Comparison of ENCODE assay signal across 29 cellular contexts in genomic region chr19:55613930-55614710, GRCh38.
"Had no signal": no experiment of that assay in that cellular context is flagged by ENCODE, and none has a peak within 500 bp of the region (broad histone marks: within the 10 kb centered on the region; RNA-seq: fewer than 3 reads in every experiment).

No MANE protein-coding gene starts in this region.

- ATAC-seq: heart right ventricle; left colon; left lung; lower lobe of right lung; naive thymus-derived CD8-positive, alpha-beta T cell; right lobe of liver; upper lobe of right lung had no signal

- H3K4me2 ChIP-seq: hepatocyte had no signal

- DNase-seq: heart right ventricle; left colon; left lung; lower lobe of right lung; mammary epithelial cell; mesenchymal stem cell; occipital lobe; ovary; right lobe of liver; stimulated activated CD4-positive, alpha-beta T cell treated with anti-CD3 and anti-CD28 coated beads, Interleukin-12 subunit alpha, Interleukin-12 subunit beta, amount 100 ng/mL, for 4 hours; stimulated activated CD4-positive, alpha-beta T cell treated with anti-CD3 and anti-CD28 coated beads, Interleukin-15, amount 100 ng/mL, for 24 hours; stimulated activated CD4-positive, alpha-beta T cell treated with anti-CD3 and anti-CD28 coated beads, Interleukin-2, amount 100 ng/mL, for 24 hours; stimulated activated CD4-positive, alpha-beta T cell treated with anti-CD3 and anti-CD28 coated beads, Interleukin-4, amount 100 ng/mL, for 1 hour; stimulated activated naive CD4-positive, alpha-beta T cell treated with Interleukin-2 at 50 U/mL for 16 hours; tibial artery; trophoblast cell; upper lobe of right lung had no signal

- H3K9me3 Mint-ChIP-seq: naive thymus-derived CD8-positive, alpha-beta T cell; nephron; neural crest cell had no signal

- H3K4me3 Mint-ChIP-seq: naive thymus-derived CD8-positive, alpha-beta T cell; nephron had no signal

- H3K27ac ChIP-seq: hepatocyte, left lung, lower lobe of right lung, ovary, right lobe of liver, skin epidermis, suprapubic skin, thoracic aorta, tibial artery, upper lobe of right lung had no signal

- H3K36me3 ChIP-seq: ovary had no signal

- H3K4me1 ChIP-seq: right lobe of liver had no signal

- H3K27me3 Mint-ChIP-seq: naive thymus-derived CD8-positive, alpha-beta T cell; progenitor cell of endocrine pancreas had no signal

- H3K27ac Mint-ChIP-seq: nephron, progenitor cell of endocrine pancreas had no signal

- H2AFZ ChIP-seq: hepatocyte had no signal

- H3K27me3 ChIP-seq: heart right ventricle, hepatocyte, left lung, neutrophil, ovary, right atrium auricular region, right lobe of liver, suprapubic skin, tibial artery, upper lobe of right lung had no signal

- H3K9me3 ChIP-seq: left lung, lower lobe of right lung, neutrophil, ovary, right atrium auricular region, right lobe of liver, suprapubic skin, thoracic aorta, tibial artery, upper lobe of right lung had no signal

- FAIRE-seq: keratinocyte, urothelium cell line had no signal

- H3K4me3 ChIP-seq: heart right ventricle, hepatocyte, left lung, lower lobe of right lung, ovary, right atrium auricular region, right lobe of liver, skin epidermis, suprapubic skin, thoracic aorta, tibial artery, upper lobe of right lung had no signal

- H3K4me1 Mint-ChIP-seq: nephron had no signal
